24 cellular contexts compared by ENCODE assay signal in genomic region chr6:128727500-128727899, GRCh38.
DNase-seq lines count a peak whose midpoint lies in the region; ATAC-seq, FAIRE-seq and TF ChIP-seq lines count a peak whose summit lies in the region.
"Had no signal": no experiment of that assay in that cellular context is flagged by ENCODE, and none has a peak within 500 bp of the region (broad histone marks: within the 10 kb centered on the region; RNA-seq: fewer than 3 reads in every experiment).

No MANE protein-coding gene starts in this region.

- H3K9ac ChIP-seq in HepG2 (ENCODE audit: insufficient read depth, low read depth, low read length): no peak overlapping the region
- H3K9ac ChIP-seq: BLaER1 had no signal

- TF ChIP-seq POLR2A in HepG2 (IDR thresholded peaks at IDR 0.05; ENCODE audit: insufficient read depth in 1 of 2, low read depth in 2 of 2, low read length in 2 of 2): no peak
- TF ChIP-seq POLR2A in right lobe of liver (IDR thresholded peaks at IDR 0.05): no peak
- TF ChIP-seq POLR2A in gastrocnemius medialis (IDR thresholded peaks at IDR 0.05): no peak
- no peak for TF ChIP-seq POLR2A in GM12892 (IDR thresholded peaks at IDR 0.05; ENCODE audit: low read depth, low read length)

- POLR2A ChIA-PET in HepG2 (lab: Yijun Ruan, JAX): no interaction called here

- no peak overlapping the region for H2AFZ ChIP-seq in HepG2 (ENCODE audit: low read length)

- intact Hi-C loops in HepG2 (cut with micrococcal nuclease; ENCODE audit: unreplicated experiment): no loop called here
- intact Hi-C loops in right lobe of liver (cut with DNase I): loop anchor here in 1 of 2 donors (10.0 kb wide), 1 partner anchor 993 kb away; no protein-coding TSS in a partner anchor
- intact Hi-C loops in gastrocnemius medialis (cut with DNase I; ENCODE audit: low total_unique reads): loop anchor here (5.0 to 10.0 kb wide), 3 partner anchors 157 to 645 kb away; partner anchors contain the start of gene LAMA2

- no peaks in the 10 kb centered on the region for H3K79me2 ChIP-seq in HepG2 (ENCODE audit: insufficient read depth, low read length)

- H4K20me1 ChIP-seq in HepG2 (ENCODE audit: insufficient read depth, low read length): no peaks in the 10 kb centered on the region
- H4K20me1 ChIP-seq: BLaER1 had no signal

- no peaks in the 10 kb centered on the region for H3K27me3 ChIP-seq in HepG2 (ENCODE audit: control insufficient read depth in 1 of 2, insufficient read depth in 2 of 2, low read length in 2 of 2)
- no peaks in the 10 kb centered on the region for H3K27me3 ChIP-seq in right lobe of liver
- H3K27me3 ChIP-seq in gastrocnemius medialis: no peaks in the 10 kb centered on the region
- H3K27me3 ChIP-seq: BE2C, BLaER1 had no signal

- TF ChIP-seq EP300 in HepG2 (IDR thresholded peaks at IDR 0.05; ENCODE audit: low read depth in 2 of 2, low read length in 2 of 2) (no peak), HepG2 (CRISPR knock-in tag; IDR thresholded peaks at IDR 0.05; ENCODE audit: borderline replicate concordance) (no peak)

- 1% methylated on average over 2 of the region's 2 CpGs for WGBS in HepG2 (ENCODE audit: low lambda C conversion rate)
- 43% methylated on average over 2 of the region's 2 CpGs for WGBS in right lobe of liver (ENCODE audit: insufficient coverage, low coverage, low lambda C conversion rate, missing lambda C conversion rate)

- ATAC-seq in HepG2: no peak
- no peak for ATAC-seq in right lobe of liver
- no peak for ATAC-seq in gastrocnemius medialis

- no TSS peak for BruUV-seq in HepG2 (replicated peaks; lab: Mats Ljungman, UMichigan)

- H3K4me3 ChIP-seq in HepG2 (replicated peaks in 1 of 3; ENCODE audit: insufficient read depth in 1 of 3, low read depth in 2 of 3, low read length in 3 of 3): no peak overlapping the region
- H3K4me3 ChIP-seq in right lobe of liver: no peak overlapping the region
- H3K4me3 ChIP-seq in gastrocnemius medialis: no peak overlapping the region
- H3K4me3 ChIP-seq: BLaER1 had no signal

- FAIRE-seq in HepG2 (lab: Jason Lieb, UNC) (no peak), GM12892 (lab: Jason Lieb, UNC) (no peak)
- FAIRE-seq: A204.1, GM12891, GM18507 had no signal

- no peaks in the 10 kb centered on the region for H3K36me3 ChIP-seq in HepG2 (replicated peaks in 1 of 2; ENCODE audit: control insufficient read depth in 1 of 2, insufficient read depth in 2 of 2, low read length in 2 of 2)
- no peaks in the 10 kb centered on the region for H3K36me3 ChIP-seq in right lobe of liver
- no peaks in the 10 kb centered on the region for H3K36me3 ChIP-seq in gastrocnemius medialis
- H3K36me3 ChIP-seq: BE2C, BLaER1 had no signal

- TF ChIP-seq CTCF in HepG2 (CRISPR knock-in tag; IDR thresholded peaks at IDR 0.05) (no peak), right lobe of liver (IDR thresholded peaks at IDR 0.05) (no peak), gastrocnemius medialis (IDR thresholded peaks at IDR 0.05 in 4 of 5, conservative IDR thresholded peaks at IDR 0.05 in 1 of 5) (no peak)

- H3K4me1 ChIP-seq in HepG2 (ENCODE audit: insufficient read depth, low read length) (no peaks in the 10 kb centered on the region), right lobe of liver (no peaks in the 10 kb centered on the region), gastrocnemius medialis (no peaks in the 10 kb centered on the region)
- H3K4me1 ChIP-seq: BE2C, BLaER1 had no signal

- H3K4me2 ChIP-seq in HepG2 (ENCODE audit: low read depth, low read length): no peak overlapping the region
- H3K4me2 ChIP-seq: BLaER1 had no signal

- DNase-seq in HepG2 (ENCODE audit: low spot score) (no peak), right lobe of liver (no peak), NCI-H69 (lab: John Stamatoyannopoulos, UW) (peak; percentile 58), gastrocnemius medialis (no peak), GM12892 (ENCODE audit: insufficient read length) (no peak)
- DNase-seq: 8988T; ACHN; BE2C; C1 segment of cervical spinal cord; CD4-positive, alpha-beta memory T cell; CD4-positive, CD25-positive, alpha-beta regulatory T cell; CD8-positive, alpha-beta memory T cell; COR-L47; DMS 273 treated with DMSO at 0.1 percent for 48 hours; DMS153; DMS53; DMS79; DND-41; EL; GDM1 had no signal

- in situ Hi-C loops in HepG2 (cut with HindIII; ENCODE audit: extremely low pct_ligation_motif_present, low pct_unique_long_range_greater_than_20kb) (loop anchor here (10.0 kb wide), 1 partner anchor 873 kb away; no protein-coding TSS in a partner anchor), gastrocnemius medialis (cut with MboI; ENCODE audit: low sequenced_read_pairs in 4 of 4) (no loop called here)

- H3K27ac ChIP-seq in HepG2 (ENCODE audit: extremely low read length, insufficient read depth, low read length): no peak overlapping the region
- H3K27ac ChIP-seq in right lobe of liver: no peak overlapping the region
- no peak overlapping the region for H3K27ac ChIP-seq in gastrocnemius medialis
- H3K27ac ChIP-seq: BLaER1 had no signal

- CTCF ChIA-PET in HepG2 (lab: Yijun Ruan, JAX; ENCODE audit: low intra/inter-chr PET ratio, low total read pairs): no interaction called here

- H3K9me3 ChIP-seq in HepG2 (ENCODE audit: low read length) (no peaks in the 10 kb centered on the region), right lobe of liver (no peaks in the 10 kb centered on the region), gastrocnemius medialis (no peaks in the 10 kb centered on the region)
- H3K9me3 ChIP-seq: BE2C, BLaER1 had no signal

- no peak for TF ChIP-seq RAD21 in HepG2 (CRISPR knock-in tag; IDR thresholded peaks at IDR 0.05)

TF ChIP-seq in HepG2, 621 proteins besides CTCF, POLR2A, EP300 and RAD21:
- peak; percentile 84 for TF ChIP-seq PCBP2 (optimal IDR thresholded peaks at IDR 0.05; ENCODE audit: low read depth, low read length, poor library complexity, severe bottlenecking)
- peak; percentile 58 for TF ChIP-seq HNRNPK (IDR thresholded peaks at IDR 0.05; ENCODE audit: low read depth, low read length, poor library complexity, severe bottlenecking)
- TF ChIP-seq AFF4 (CRISPR knock-in tag; IDR thresholded peaks at IDR 0.05): no peak
- TF ChIP-seq, protein P1, sequence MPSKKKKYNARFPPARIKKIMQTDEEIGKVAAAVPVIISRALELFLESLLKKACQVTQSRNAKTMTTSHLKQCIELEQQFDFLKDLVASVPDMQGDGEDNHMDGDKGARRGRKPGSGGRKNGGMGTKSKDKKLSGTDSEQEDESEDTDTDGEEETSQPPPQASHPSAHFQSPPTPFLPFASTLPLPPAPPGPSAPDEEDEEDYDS (CRISPR knock-in tag; IDR thresholded peaks at IDR 0.05): no peak
TF ChIP-seq in HepG2: peak in this region for 2.
